In the genomic region with DNA sequence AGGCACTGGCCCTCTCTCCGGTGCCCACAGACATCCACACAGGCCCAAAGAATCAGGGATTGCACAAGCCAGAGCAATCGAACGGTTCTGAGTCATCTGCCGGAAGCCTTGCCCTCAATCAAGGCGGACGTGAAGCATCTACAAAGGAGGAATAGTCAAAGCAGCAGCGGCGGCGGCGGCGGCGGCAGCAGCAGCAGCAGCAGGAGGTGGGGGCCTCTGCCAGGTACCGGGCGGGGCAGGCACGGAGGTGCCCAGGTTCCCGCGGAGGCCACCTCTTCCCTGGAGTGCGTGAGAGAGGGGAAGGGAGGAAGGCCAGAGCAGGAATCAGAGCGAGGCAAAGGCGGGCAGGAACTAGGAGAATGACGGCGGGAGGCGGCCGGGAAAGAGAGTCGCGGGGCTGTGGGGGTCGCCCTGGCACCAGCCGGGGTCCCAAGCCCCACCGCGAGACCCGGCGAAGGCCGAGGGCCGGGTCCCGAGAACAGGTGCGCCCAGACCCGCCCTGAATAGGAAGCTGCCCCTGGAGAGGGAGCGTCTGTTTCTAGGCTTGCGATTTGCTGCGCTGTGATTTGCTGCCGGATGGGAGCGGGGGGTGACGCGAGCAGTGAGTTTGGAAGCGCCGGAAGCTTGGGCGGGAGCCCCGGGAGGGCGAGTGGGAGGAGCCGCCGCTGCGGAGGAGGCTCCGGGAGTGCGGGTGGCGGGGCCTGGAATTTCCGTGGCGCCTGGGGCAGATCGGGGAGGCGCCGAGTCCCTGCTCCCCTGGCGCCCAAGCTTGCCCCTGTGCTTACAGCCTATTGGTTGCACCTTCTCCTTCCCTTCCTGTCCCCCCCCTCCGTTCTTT, we compare ENCODE assay signal across 1 cellular context.
TF ChIP-seq lines count a peak whose summit lies in the region.

A gene with protein sequence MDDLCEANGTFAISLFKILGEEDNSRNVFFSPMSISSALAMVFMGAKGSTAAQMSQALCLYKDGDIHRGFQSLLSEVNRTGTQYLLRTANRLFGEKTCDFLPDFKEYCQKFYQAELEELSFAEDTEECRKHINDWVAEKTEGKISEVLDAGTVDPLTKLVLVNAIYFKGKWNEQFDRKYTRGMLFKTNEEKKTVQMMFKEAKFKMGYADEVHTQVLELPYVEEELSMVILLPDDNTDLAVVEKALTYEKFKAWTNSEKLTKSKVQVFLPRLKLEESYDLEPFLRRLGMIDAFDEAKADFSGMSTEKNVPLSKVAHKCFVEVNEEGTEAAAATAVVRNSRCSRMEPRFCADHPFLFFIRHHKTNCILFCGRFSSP (plus strand): TSS at position 117 of the 838 bp plus-strand sequence. CDS start 8,228 bp downstream, outside the sequence.

TF ChIP-seq in HepG2, 621 proteins besides CTCF, POLR2A, EP300 and RAD21 (continued from another document and continues in another):
- TF ChIP-seq, protein P1, sequence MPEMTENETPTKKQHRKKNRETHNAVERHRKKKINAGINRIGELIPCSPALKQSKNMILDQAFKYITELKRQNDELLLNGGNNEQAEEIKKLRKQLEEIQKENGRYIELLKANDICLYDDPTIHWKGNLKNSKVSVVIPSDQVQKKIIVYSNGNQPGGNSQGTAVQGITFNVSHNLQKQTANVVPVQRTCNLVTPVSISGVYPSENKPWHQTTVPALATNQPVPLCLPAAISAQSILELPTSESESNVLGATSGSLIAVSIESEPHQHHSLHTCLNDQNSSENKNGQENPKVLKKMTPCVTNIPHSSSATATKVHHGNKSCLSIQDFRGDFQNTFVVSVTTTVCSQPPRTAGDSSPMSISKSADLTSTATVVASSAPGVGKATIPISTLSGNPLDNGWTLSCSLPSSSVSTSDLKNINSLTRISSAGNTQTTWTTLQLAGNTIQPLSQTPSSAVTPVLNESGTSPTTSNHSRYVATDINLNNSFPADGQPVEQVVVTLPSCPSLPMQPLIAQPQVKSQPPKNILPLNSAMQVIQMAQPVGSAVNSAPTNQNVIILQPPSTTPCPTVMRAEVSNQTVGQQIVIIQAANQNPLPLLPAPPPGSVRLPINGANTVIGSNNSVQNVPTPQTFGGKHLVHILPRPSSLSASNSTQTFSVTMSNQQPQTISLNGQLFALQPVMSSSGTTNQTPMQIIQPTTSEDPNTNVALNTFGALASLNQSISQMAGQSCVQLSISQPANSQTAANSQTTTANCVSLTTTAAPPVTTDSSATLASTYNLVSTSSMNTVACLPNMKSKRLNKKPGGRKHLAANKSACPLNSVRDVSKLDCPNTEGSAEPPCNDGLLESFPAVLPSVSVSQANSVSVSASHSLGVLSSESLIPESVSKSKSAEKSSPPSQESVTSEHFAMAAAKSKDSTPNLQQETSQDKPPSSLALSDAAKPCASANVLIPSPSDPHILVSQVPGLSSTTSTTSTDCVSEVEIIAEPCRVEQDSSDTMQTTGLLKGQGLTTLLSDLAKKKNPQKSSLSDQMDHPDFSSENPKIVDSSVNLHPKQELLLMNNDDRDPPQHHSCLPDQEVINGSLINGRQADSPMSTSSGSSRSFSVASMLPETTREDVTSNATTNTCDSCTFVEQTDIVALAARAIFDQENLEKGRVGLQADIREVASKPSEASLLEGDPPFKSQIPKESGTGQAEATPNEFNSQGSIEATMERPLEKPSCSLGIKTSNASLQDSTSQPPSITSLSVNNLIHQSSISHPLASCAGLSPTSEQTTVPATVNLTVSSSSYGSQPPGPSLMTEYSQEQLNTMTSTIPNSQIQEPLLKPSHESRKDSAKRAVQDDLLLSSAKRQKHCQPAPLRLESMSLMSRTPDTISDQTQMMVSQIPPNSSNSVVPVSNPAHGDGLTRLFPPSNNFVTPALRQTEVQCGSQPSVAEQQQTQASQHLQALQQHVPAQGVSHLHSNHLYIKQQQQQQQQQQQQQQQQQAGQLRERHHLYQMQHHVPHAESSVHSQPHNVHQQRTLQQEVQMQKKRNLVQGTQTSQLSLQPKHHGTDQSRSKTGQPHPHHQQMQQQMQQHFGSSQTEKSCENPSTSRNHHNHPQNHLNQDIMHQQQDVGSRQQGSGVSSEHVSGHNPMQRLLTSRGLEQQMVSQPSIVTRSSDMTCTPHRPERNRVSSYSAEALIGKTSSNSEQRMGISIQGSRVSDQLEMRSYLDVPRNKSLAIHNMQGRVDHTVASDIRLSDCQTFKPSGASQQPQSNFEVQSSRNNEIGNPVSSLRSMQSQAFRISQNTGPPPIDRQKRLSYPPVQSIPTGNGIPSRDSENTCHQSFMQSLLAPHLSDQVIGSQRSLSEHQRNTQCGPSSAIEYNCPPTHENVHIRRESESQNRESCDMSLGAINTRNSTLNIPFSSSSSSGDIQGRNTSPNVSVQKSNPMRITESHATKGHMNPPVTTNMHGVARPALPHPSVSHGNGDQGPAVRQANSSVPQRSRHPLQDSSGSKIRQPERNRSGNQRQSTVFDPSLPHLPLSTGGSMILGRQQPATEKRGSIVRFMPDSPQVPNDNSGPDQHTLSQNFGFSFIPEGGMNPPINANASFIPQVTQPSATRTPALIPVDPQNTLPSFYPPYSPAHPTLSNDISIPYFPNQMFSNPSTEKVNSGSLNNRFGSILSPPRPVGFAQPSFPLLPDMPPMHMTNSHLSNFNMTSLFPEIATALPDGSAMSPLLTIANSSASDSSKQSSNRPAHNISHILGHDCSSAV (CRISPR knock-in tag; IDR thresholded peaks at IDR 0.05; ENCODE audit: borderline replicate concordance) = no peak
- no peak for TF ChIP-seq NCOA2 (CRISPR knock-in tag; IDR thresholded peaks at IDR 0.05)
- TF ChIP-seq, protein P2, sequence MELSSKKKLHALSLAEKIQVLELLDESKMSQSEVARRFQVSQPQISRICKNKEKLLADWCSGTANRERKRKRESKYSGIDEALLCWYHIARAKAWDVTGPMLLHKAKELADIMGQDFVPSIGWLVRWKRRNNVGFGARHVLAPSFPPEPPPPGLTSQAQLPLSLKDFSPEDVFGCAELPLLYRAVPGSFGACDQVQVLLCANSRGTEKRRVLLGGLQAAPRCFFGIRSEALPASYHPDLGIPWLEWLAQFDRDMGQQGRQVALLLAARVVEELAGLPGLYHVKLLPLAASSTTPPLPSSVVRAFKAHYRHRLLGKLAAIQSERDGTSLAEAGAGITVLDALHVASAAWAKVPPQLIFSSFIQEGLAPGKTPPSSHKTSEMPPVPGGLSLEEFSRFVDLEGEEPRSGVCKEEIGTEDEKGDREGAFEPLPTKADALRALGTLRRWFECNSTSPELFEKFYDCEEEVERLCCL (CRISPR knock-in tag; IDR thresholded peaks at IDR 0.05; ENCODE audit: borderline replicate concordance) = no peak
- peak; percentile 56; the same call in 1 of the 2 replicates for TF ChIP-seq MEIS1 (CRISPR knock-in tag; IDR thresholded peaks at IDR 0.05; ENCODE audit: borderline replicate concordance)
- peak; percentile 63 for TF ChIP-seq ATF1 (CRISPR knock-in tag; IDR thresholded peaks at IDR 0.05)
- no peak for TF ChIP-seq ZNF205 (CRISPR knock-in tag; IDR thresholded peaks at IDR 0.05)
- TF ChIP-seq ZNF629 (CRISPR knock-in tag; conservative IDR thresholded peaks at IDR 0.05) = no peak
- TF ChIP-seq FOSL2 (CRISPR knock-in tag; IDR thresholded peaks at IDR 0.05) = peak; percentile 98
- TF ChIP-seq, protein P3, sequence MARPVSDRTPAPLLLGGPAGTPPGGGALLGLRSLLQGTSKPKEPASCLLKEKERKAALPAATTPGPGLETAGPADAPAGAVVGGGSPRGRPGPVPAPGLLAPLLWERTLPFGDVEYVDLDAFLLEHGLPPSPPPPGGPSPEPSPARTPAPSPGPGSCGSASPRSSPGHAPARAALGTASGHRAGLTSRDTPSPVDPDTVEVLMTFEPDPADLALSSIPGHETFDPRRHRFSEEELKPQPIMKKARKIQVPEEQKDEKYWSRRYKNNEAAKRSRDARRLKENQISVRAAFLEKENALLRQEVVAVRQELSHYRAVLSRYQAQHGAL (CRISPR knock-in tag; IDR thresholded peaks at IDR 0.05; ENCODE audit: not compliant biosample characterization) = no peak
- TF ChIP-seq ISL2 (CRISPR knock-in tag; IDR thresholded peaks at IDR 0.05) = no peak
- peak; percentile 84 for TF ChIP-seq ZNF501 (CRISPR knock-in tag; IDR thresholded peaks at IDR 0.05)
- TF ChIP-seq CCDC6 (CRISPR knock-in tag; IDR thresholded peaks at IDR 0.05) = no peak
- TF ChIP-seq RFX5 (IDR thresholded peaks at IDR 0.05; ENCODE audit: low read depth, low read length) = peak; percentile 38; the same call in 1 of the 2 replicates
- peak; percentile 26 for TF ChIP-seq SKI (IDR thresholded peaks at IDR 0.05; ENCODE audit: partially characterized antibody)
- TF ChIP-seq TBP (CRISPR knock-in tag; IDR thresholded peaks at IDR 0.05) = no peak
- TF ChIP-seq, protein P4, sequence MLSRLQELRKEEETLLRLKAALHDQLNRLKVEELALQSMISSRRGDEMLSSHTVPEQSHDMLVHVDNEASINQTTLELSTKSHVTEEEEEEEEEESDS (CRISPR knock-in tag; IDR thresholded peaks at IDR 0.05; ENCODE audit: borderline replicate concordance) = no peak
- peak; percentile 60; the same call in 1 of the 2 replicates for TF ChIP-seq NFATC3 (CRISPR knock-in tag; IDR thresholded peaks at IDR 0.05)
- TF ChIP-seq ZNF317 (CRISPR knock-in tag; IDR thresholded peaks at IDR 0.05) = no peak
- TF ChIP-seq SOX13 (IDR thresholded peaks at IDR 0.05) = no peak
- peak in 1 of 2 experiments; percentile 19; a peak in 1 of 4 replicates for TF ChIP-seq SOX13 (CRISPR knock-in tag; conservative IDR thresholded peaks at IDR 0.05 in 1 of 2, IDR thresholded peaks at IDR 0.05 in 1 of 2)
- TF ChIP-seq CHD4 (IDR thresholded peaks at IDR 0.05; ENCODE audit: borderline replicate concordance, low read length) = no peak
- TF ChIP-seq, protein P5, sequence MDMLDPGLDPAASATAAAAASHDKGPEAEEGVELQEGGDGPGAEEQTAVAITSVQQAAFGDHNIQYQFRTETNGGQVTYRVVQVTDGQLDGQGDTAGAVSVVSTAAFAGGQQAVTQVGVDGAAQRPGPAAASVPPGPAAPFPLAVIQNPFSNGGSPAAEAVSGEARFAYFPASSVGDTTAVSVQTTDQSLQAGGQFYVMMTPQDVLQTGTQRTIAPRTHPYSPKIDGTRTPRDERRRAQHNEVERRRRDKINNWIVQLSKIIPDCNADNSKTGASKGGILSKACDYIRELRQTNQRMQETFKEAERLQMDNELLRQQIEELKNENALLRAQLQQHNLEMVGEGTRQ (IDR thresholded peaks at IDR 0.05; ENCODE audit: low read depth, low read length) = no peak
- TF ChIP-seq, protein P5 (CRISPR knock-in tag; IDR thresholded peaks at IDR 0.05; ENCODE audit: borderline replicate concordance) = no peak
- TF ChIP-seq, protein P6, sequence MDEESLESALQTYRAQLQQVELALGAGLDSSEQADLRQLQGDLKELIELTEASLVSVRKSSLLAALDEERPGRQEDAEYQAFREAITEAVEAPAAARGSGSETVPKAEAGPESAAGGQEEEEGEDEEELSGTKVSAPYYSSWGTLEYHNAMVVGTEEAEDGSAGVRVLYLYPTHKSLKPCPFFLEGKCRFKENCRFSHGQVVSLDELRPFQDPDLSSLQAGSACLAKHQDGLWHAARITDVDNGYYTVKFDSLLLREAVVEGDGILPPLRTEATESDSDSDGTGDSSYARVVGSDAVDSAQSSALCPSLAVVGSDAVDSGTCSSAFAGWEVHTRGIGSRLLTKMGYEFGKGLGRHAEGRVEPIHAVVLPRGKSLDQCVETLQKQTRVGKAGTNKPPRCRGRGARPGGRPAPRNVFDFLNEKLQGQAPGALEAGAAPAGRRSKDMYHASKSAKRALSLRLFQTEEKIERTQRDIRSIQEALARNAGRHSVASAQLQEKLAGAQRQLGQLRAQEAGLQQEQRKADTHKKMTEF (CRISPR knock-in tag; IDR thresholded peaks at IDR 0.05) = 0 out of 2 replicates have a peak, but pooled peaks have one; percentile 59
- TF ChIP-seq FOXK1 (CRISPR knock-in tag; IDR thresholded peaks at IDR 0.05; ENCODE audit: borderline replicate concordance, low read depth) = 0 out of 2 replicates have a peak, but pooled peaks have one; percentile 12
- TF ChIP-seq ZNF83 (CRISPR knock-in tag; IDR thresholded peaks at IDR 0.05; ENCODE audit: borderline replicate concordance) = no peak
- TF ChIP-seq SPEN (CRISPR knock-in tag; IDR thresholded peaks at IDR 0.05; ENCODE audit: low read depth) = no peak
- peak; percentile 48; the same call in 1 of the 2 replicates for TF ChIP-seq POGZ (CRISPR knock-in tag; IDR thresholded peaks at IDR 0.05)
- peak; percentile 55 for TF ChIP-seq TBX2 (CRISPR knock-in tag; IDR thresholded peaks at IDR 0.05; ENCODE audit: borderline replicate concordance)
- TF ChIP-seq, protein P7, sequence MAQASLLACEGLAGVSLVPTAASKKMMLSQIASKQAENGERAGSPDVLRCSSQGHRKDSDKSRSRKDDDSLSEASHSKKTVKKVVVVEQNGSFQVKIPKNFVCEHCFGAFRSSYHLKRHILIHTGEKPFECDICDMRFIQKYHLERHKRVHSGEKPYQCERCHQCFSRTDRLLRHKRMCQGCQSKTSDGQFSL (CRISPR knock-in tag; IDR thresholded peaks at IDR 0.05) = peak; percentile 56; the same call in 1 of the 2 replicates
- no peak for TF ChIP-seq ZBTB21 (CRISPR knock-in tag; IDR thresholded peaks at IDR 0.05)
- 0 out of 2 replicates have a peak, but pooled peaks have one; percentile 21 for TF ChIP-seq NCOA1 (CRISPR knock-in tag; IDR thresholded peaks at IDR 0.05)
- TF ChIP-seq, protein P8, sequence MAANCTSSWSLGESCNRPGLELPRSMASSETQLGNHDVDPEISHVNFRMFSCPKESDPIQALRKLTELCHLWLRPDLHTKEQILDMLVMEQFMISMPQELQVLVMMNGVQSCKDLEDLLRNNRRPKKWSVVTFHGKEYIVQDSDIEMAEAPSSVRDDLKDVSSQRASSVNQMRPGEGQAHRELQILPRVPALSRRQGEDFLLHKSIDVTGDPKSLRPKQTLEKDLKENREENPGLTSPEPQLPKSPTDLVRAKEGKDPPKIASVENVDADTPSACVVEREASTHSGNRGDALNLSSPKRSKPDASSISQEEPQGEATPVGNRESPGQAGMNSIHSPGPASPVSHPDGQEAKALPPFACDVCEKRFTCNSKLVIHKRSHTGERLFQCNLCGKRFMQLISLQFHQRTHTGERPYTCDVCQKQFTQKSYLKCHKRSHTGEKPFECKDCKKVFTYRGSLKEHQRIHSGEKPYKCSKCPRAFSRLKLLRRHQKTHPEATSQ (CRISPR knock-in tag; IDR thresholded peaks at IDR 0.05; ENCODE audit: borderline replicate concordance) = no peak; the same call in 1 of the 2 replicates
- TF ChIP-seq, protein P9, sequence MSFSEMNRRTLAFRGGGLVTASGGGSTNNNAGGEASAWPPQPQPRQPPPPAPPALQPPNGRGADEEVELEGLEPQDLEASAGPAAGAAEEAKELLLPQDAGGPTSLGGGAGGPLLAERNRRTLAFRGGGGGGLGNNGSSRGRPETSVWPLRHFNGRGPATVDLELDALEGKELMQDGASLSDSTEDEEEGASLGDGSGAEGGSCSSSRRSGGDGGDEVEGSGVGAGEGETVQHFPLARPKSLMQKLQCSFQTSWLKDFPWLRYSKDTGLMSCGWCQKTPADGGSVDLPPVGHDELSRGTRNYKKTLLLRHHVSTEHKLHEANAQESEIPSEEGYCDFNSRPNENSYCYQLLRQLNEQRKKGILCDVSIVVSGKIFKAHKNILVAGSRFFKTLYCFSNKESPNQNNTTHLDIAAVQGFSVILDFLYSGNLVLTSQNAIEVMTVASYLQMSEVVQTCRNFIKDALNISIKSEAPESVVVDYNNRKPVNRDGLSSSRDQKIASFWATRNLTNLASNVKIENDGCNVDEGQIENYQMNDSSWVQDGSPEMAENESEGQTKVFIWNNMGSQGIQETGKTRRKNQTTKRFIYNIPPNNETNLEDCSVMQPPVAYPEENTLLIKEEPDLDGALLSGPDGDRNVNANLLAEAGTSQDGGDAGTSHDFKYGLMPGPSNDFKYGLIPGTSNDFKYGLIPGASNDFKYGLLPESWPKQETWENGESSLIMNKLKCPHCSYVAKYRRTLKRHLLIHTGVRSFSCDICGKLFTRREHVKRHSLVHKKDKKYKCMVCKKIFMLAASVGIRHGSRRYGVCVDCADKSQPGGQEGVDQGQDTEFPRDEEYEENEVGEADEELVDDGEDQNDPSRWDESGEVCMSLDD (CRISPR knock-in tag; IDR thresholded peaks at IDR 0.05; ENCODE audit: borderline replicate concordance) = no peak
